Comparison of ENCODE assay signal across 1 cellular context in genomic region chr15:100704281-100705055, GRCh38.
TF ChIP-seq lines count a peak whose summit lies in the region.

No MANE protein-coding gene starts in this region.

TF ChIP-seq in WTC11, 78 proteins besides CTCF, POLR2A, EP300 and RAD21 (continued from another document):
- TF ChIP-seq AR (CRISPR knock-in tag; IDR thresholded peaks at IDR 0.05) (no peak), TEAD1 (CRISPR knock-in tag; IDR thresholded peaks at IDR 0.05) (no peak), HMGXB4 (CRISPR knock-in tag; IDR thresholded peaks at IDR 0.05) (no peak), TEAD4 (CRISPR knock-in tag; IDR thresholded peaks at IDR 0.05) (no peak)
